In the genomic region with DNA sequence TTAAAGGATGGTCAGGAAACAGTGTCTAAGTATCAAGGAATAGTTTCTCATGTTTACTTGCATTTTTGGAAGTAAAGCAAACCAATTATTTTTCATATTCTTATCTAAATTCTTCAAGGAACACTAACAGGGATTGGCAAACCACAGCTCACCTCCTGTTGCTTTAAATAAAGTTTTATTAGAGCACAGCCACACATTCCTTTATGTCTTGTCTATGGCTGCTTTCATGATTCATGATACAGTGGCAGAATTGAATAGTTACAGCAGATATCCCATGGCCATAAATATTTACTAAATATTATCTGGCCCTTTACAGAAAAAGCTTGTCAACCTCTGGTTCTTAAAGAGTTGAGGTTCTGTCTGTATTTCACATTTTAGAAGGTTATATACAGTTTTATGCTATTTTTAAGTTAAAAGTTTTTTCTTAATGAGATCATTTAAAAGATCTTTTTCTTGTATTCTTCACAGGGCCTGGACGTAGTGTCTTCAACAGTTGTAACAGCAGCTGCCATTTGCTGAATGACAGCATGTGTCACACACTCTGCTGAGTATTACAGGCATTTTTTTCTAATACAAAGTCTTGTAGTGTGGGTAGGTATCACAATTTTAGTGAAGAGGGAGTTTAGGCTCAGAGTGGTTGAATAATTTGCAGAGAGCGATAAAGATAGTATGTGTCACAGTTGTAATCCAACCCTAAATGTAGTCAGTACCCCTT, we compare ENCODE assay signal across 1 cellular context.
TF ChIP-seq lines count a peak whose summit lies in the region.

No MANE protein-coding gene starts in this region.

TF ChIP-seq in K562, 482 proteins besides CTCF, POLR2A, EP300 and RAD21:
- TF ChIP-seq ELK1 (CRISPR knock-in tag; IDR thresholded peaks at IDR 0.05) (no peak), ZBTB40 (IDR thresholded peaks at IDR 0.05) (peak; percentile 93), ZBTB40 (CRISPR knock-in tag; IDR thresholded peaks at IDR 0.05) (peak; percentile 81)
